ENCODE assay signal across 7 cellular contexts in genomic region chr21:42654913-42655796, GRCh38. TPM values are rescaled to one million over a fixed set of nuclear protein-coding genes. Genes with fewer than 3 reads are reported as not detected.
DNase-seq lines count a peak whose midpoint lies in the region; ATAC-seq lines count a peak whose summit lies in the region.

No MANE protein-coding gene starts in this region.

- H3K4me1 ChIP-seq in HUES6 (ENCODE audit: control insufficient read depth, insufficient read depth, low read length) (peaks cover 47% of the 10 kb centered on the region), iPS-20b (ENCODE audit: insufficient read depth, low read length) (peaks cover 21% of the 10 kb centered on the region)

- H3K27ac ChIP-seq in HUES6 (ENCODE audit: low read depth, low read length), result no peak overlapping the region
- no peak overlapping the region for H3K27ac ChIP-seq in iPS-20b (ENCODE audit: low read length)

- H3K4me1 Mint-ChIP-seq in activated CD4-positive, alpha-beta memory T cell treated with anti-CD3 and anti-CD28 coated beads, Interleukin-2, amount 10 ng/mL, durations not matched to agents 7 days and 5 days, result peaks cover 15% of the 10 kb centered on the region
- H3K4me1 Mint-ChIP-seq in stimulated activated naive CD8-positive, alpha-beta T cell treated with anti-CD3 and anti-CD28 coated beads, Interleukin-15, Interleukin-2, amounts not matched to agents 100 ng/mL and 50 ng/mL, for 24 hours (ENCODE audit: low read depth), result peaks cover 34% of the 10 kb centered on the region

- H3K27me3 ChIP-seq in HUES6 (ENCODE audit: control insufficient read depth, insufficient read depth, low read length), result peaks cover 4% of the 10 kb centered on the region; the same call in 1 of the 2 replicates
- no peaks in the 10 kb centered on the region for H3K27me3 ChIP-seq in iPS-20b (ENCODE audit: insufficient read depth, low read length)

- H3K9me3 ChIP-seq in HUES6 (ENCODE audit: control insufficient read depth, insufficient read depth, low read depth, low read length) (no peaks in the 10 kb centered on the region), iPS-20b (ENCODE audit: insufficient read depth, low read depth, low read length) (no peaks in the 10 kb centered on the region)

- ATAC-seq in HG03196 (IDR thresholded peaks at IDR 0.05; ENCODE audit: unreplicated experiment), result no peak

- H3K9me3 Mint-ChIP-seq in activated CD4-positive, alpha-beta memory T cell treated with anti-CD3 and anti-CD28 coated beads, Interleukin-2, amount 10 ng/mL, durations not matched to agents 7 days and 5 days, result no peaks in the 10 kb centered on the region
- no peaks in the 10 kb centered on the region for H3K9me3 Mint-ChIP-seq in stimulated activated naive CD8-positive, alpha-beta T cell treated with anti-CD3 and anti-CD28 coated beads, Interleukin-15, Interleukin-2, amounts not matched to agents 100 ng/mL and 50 ng/mL, for 24 hours

- peaks cover 5% of the 10 kb centered on the region for H3K36me3 Mint-ChIP-seq in activated CD4-positive, alpha-beta memory T cell treated with anti-CD3 and anti-CD28 coated beads, Interleukin-2, amount 10 ng/mL, durations not matched to agents 7 days and 5 days (ENCODE audit: low read depth)
- no peaks in the 10 kb centered on the region for H3K36me3 Mint-ChIP-seq in stimulated activated naive CD8-positive, alpha-beta T cell treated with anti-CD3 and anti-CD28 coated beads, Interleukin-15, Interleukin-2, amounts not matched to agents 100 ng/mL and 50 ng/mL, for 24 hours (ENCODE audit: low read depth)

- POLR2A ChIA-PET in activated CD4-positive, alpha-beta memory T cell treated with anti-CD3 and anti-CD28 coated beads, Interleukin-2, amount 10 ng/mL, durations not matched to agents 7 days and 5 days (lab: Charles Lee), result interaction anchor here (1.1 to 2.1 kb wide), 4 partner anchors 11 to 29 kb away, joined by 3 to 9 read pairs (median 4); no protein-coding TSS in a partner anchor

- no peak overlapping the region for H3K27ac Mint-ChIP-seq in activated CD4-positive, alpha-beta memory T cell treated with anti-CD3 and anti-CD28 coated beads, Interleukin-2, amount 10 ng/mL, durations not matched to agents 7 days and 5 days
- peak overlapping the region; percentile 0 for H3K27ac Mint-ChIP-seq in stimulated activated naive CD8-positive, alpha-beta T cell treated with anti-CD3 and anti-CD28 coated beads, Interleukin-15, Interleukin-2, amounts not matched to agents 100 ng/mL and 50 ng/mL, for 24 hours

- H3K4me3 ChIP-seq in HUES6 (ENCODE audit: low read depth, low read length) (peak overlapping the region; percentile 82), iPS-20b (ENCODE audit: low read length) (peak overlapping the region; percentile 73)

- CTCF ChIA-PET in activated CD4-positive, alpha-beta memory T cell treated with anti-CD3 and anti-CD28 coated beads, Interleukin-2, amount 10 ng/mL, durations not matched to agents 7 days and 5 days (lab: Charles Lee), result interaction anchor here (0.9 to 1.1 kb wide), 2 partner anchors 60 to 163 kb away, joined by 3 read pairs; no protein-coding TSS in a partner anchor

- DNase-seq in activated CD4-positive, alpha-beta memory T cell treated with anti-CD3 and anti-CD28 coated beads, Interleukin-2, amount 10 ng/mL, durations not matched to agents 7 days and 5 days, result no peak
- DNase-seq in NCI-H146 treated with DMSO at 0.1 percent for 48 hours (lab: John Stamatoyannopoulos, UW; ENCODE audit: unreplicated experiment), result no peak
- DNase-seq in cerebellar nuclear complex (lab: John Stamatoyannopoulos, UW), result no peak

- H3K9ac ChIP-seq in HUES6 (ENCODE audit: low read length) (peak overlapping the region; percentile 61), iPS-20b (ENCODE audit: low read depth, low read length) (peak overlapping the region; percentile 75; the same call in 1 of the 2 replicates)

- H3K36me3 ChIP-seq in HUES6 (ENCODE audit: control insufficient read depth, insufficient read depth, low read length) (no peaks in the 10 kb centered on the region), iPS-20b (ENCODE audit: insufficient read depth, low read depth, low read length) (peaks cover 9% of the 10 kb centered on the region)

- H3K27me3 Mint-ChIP-seq in activated CD4-positive, alpha-beta memory T cell treated with anti-CD3 and anti-CD28 coated beads, Interleukin-2, amount 10 ng/mL, durations not matched to agents 7 days and 5 days, result peaks cover 47% of the 10 kb centered on the region
- peaks cover 5% of the 10 kb centered on the region for H3K27me3 Mint-ChIP-seq in stimulated activated naive CD8-positive, alpha-beta T cell treated with anti-CD3 and anti-CD28 coated beads, Interleukin-15, Interleukin-2, amounts not matched to agents 100 ng/mL and 50 ng/mL, for 24 hours

- H3K4me3 Mint-ChIP-seq in activated CD4-positive, alpha-beta memory T cell treated with anti-CD3 and anti-CD28 coated beads, Interleukin-2, amount 10 ng/mL, durations not matched to agents 7 days and 5 days, result peak overlapping the region; percentile 64
- peak overlapping the region; percentile 52 for H3K4me3 Mint-ChIP-seq in stimulated activated naive CD8-positive, alpha-beta T cell treated with anti-CD3 and anti-CD28 coated beads, Interleukin-15, Interleukin-2, amounts not matched to agents 100 ng/mL and 50 ng/mL, for 24 hours

RNA-seq across cellular contexts. Expression of gene PDE9A, which starts 1.7 kb away (rescaled TPM):
- 10 to 100 TPM; 13.9 to 14.3 TPM for total RNA-seq in activated CD4-positive, alpha-beta memory T cell treated with anti-CD3 and anti-CD28 coated beads, Interleukin-2, amount 10 ng/mL, durations not matched to agents 7 days and 5 days
